22 cellular contexts compared by ENCODE assay signal in the genomic region with DNA sequence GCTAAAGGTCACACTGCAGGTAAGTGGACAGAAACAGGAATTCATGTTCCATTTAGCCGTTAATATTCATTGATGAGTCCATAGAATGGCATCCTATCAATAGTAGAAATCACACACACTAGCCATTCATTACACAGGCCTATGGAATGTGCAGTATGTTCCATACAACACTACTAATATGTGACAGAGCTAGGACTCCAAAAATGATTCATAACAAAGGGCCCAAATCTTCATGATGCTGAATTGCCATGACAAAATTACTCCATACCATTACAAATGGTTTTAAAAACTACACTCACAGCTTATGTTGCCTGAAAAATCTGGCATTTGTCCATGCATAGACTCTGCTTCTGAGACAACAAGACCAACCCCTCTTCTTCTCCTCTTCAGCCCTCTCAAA.
DNase-seq lines count a peak whose midpoint lies in the region; ATAC-seq and TF ChIP-seq lines count a peak whose summit lies in the region.
"Had no signal": no experiment of that assay in that cellular context is flagged by ENCODE, and none has a peak within 500 bp of the region (broad histone marks: within the 10 kb centered on the region; RNA-seq: fewer than 3 reads in every experiment).

No MANE protein-coding gene starts in this region.

- H3K27ac Mint-ChIP-seq in stimulated activated naive CD8-positive, alpha-beta T cell treated with anti-CD3 and anti-CD28 coated beads, Interleukin-15, amount 100 ng/mL, for 72 hours, result no peak overlapping the region
- H3K27ac Mint-ChIP-seq: activated T-helper 2 cell treated with anti-CD3 and anti-CD28 coated beads, Interferon-gamma antibody, Interleukin-2, Interleukin-4, amounts not matched to agents 10 μg/mL and 5 μg/mL and 100 μg/mL, durations not matched to agents 14 hours and 24 hours and 36 hours; B cell; immature natural killer cell had no signal

- H3K36me3 ChIP-seq in RWPE2 (ENCODE audit: low read depth) (no peaks in the 10 kb centered on the region), gastroesophageal sphincter (no peaks in the 10 kb centered on the region)
- H3K36me3 ChIP-seq: Peyer's patch, stomach had no signal

- H3K27ac ChIP-seq in RWPE2 (ENCODE audit: poor library complexity, severe bottlenecking), result no peak overlapping the region
- H3K27ac ChIP-seq in gastroesophageal sphincter, result no peak overlapping the region
- H3K27ac ChIP-seq: Peyer's patch, stomach had no signal

- TF ChIP-seq CTCF in RWPE2 (IDR thresholded peaks at IDR 0.05; ENCODE audit: poor library complexity, severe bottlenecking) (no peak), retinal pigment epithelial cell (conservative IDR thresholded peaks at IDR 0.05; ENCODE audit: low read depth, low read length) (no peak), GM20000 (IDR thresholded peaks at IDR 0.05; ENCODE audit: extremely low read depth, missing control alignments) (no peak), gastroesophageal sphincter (IDR thresholded peaks at IDR 0.05) (no peak)

- ATAC-seq in RWPE2 (ENCODE audit: low read depth) (peak; percentile 80), gastroesophageal sphincter (no peak)
- ATAC-seq in stimulated activated naive CD8-positive, alpha-beta T cell treated with anti-CD3 and anti-CD28 coated beads, Interleukin-15, amount 100 ng/mL, for 72 hours, result no peak
- ATAC-seq: sciatic nerve had no signal

- WGBS in gastroesophageal sphincter (ENCODE audit: low coverage in 1 of 2), 2 donors, result 58 to 88% methylated on average over 1 of the region's 1 CpG

- peaks cover 7 to 14% of the 10 kb centered on the region in 2 donors for H3K9me3 Mint-ChIP-seq in stimulated activated naive CD8-positive, alpha-beta T cell treated with anti-CD3 and anti-CD28 coated beads, Interleukin-15, amount 100 ng/mL, for 72 hours

- no peak for TF ChIP-seq POLR2A in gastroesophageal sphincter (IDR thresholded peaks at IDR 0.05)

- no peak overlapping the region for H3K4me3 ChIP-seq in RWPE2 (ENCODE audit: severe bottlenecking)
- no peak overlapping the region for H3K4me3 ChIP-seq in retinal pigment epithelial cell (ENCODE audit: low read length)
- H3K4me3 ChIP-seq in gastroesophageal sphincter, result no peak overlapping the region
- H3K4me3 ChIP-seq: lung, Peyer's patch, stomach had no signal

- no peak overlapping the region for H3K4me3 Mint-ChIP-seq in stimulated activated naive CD8-positive, alpha-beta T cell treated with anti-CD3 and anti-CD28 coated beads, Interleukin-15, amount 100 ng/mL, for 72 hours
- H3K4me3 Mint-ChIP-seq: B cell, immature natural killer cell had no signal

- no peaks in the 10 kb centered on the region for H3K4me1 Mint-ChIP-seq in stimulated activated naive CD8-positive, alpha-beta T cell treated with anti-CD3 and anti-CD28 coated beads, Interleukin-15, amount 100 ng/mL, for 72 hours
- H3K4me1 Mint-ChIP-seq: B cell, immature natural killer cell had no signal

- no peaks in the 10 kb centered on the region for H3K4me1 ChIP-seq in RWPE2 (ENCODE audit: insufficient read depth, poor library complexity, severe bottlenecking)
- H3K4me1 ChIP-seq in gastroesophageal sphincter, result peaks cover 0 to under 1% (median 0%) of the 10 kb centered on the region in 3 donors
- H3K4me1 ChIP-seq: Peyer's patch, stomach had no signal

- H3K27me3 ChIP-seq in RWPE2 (ENCODE audit: insufficient read depth, poor library complexity, severe bottlenecking) (no peaks in the 10 kb centered on the region), gastroesophageal sphincter (no peaks in the 10 kb centered on the region)
- H3K27me3 ChIP-seq: Peyer's patch, stomach had no signal

- no peak for TF ChIP-seq EP300 in gastroesophageal sphincter (IDR thresholded peaks at IDR 0.05)

- H3K27me3 Mint-ChIP-seq in stimulated activated naive CD8-positive, alpha-beta T cell treated with anti-CD3 and anti-CD28 coated beads, Interleukin-15, amount 100 ng/mL, for 72 hours, result no peaks in the 10 kb centered on the region
- H3K27me3 Mint-ChIP-seq: B cell had no signal

- H3K9me3 ChIP-seq in RWPE2 (ENCODE audit: severe bottlenecking) (no peaks in the 10 kb centered on the region), gastroesophageal sphincter (peaks cover 0 to 8% (median 0%) of the 10 kb centered on the region in 3 donors)
- H3K9me3 ChIP-seq: Peyer's patch had no signal

- DNase-seq in ELR (ENCODE audit: low read depth), result peak; percentile 96
- DNase-seq in RWPE2 (ENCODE audit: low spot score), result no peak
- DNase-seq in fibroblast of peridontal ligament (ENCODE audit: extremely low read depth), result peak; percentile 3
- peak; percentile 19 for DNase-seq in retinal pigment epithelial cell (ENCODE audit: low read depth)
- no peak for DNase-seq in GM20000 (ENCODE audit: low spot score)
- no peak for DNase-seq in stimulated activated naive CD8-positive, alpha-beta T cell treated with anti-CD3 and anti-CD28 coated beads, Interleukin-15, amount 100 ng/mL, for 72 hours
- no peak for DNase-seq in HuH-7.5 (ENCODE audit: low spot score)
- DNase-seq: activated CD4-positive, alpha-beta T cell treated with anti-CD3 and anti-CD28 coated beads for 1 hour; Calu3; GDM1; head of caudate nucleus; immature natural killer cell; NCI-H1436 treated with DMSO at 0.1 percent for 48 hours; NCI-H82; Peyer's patch; stimulated activated CD4-positive, alpha-beta T cell treated with anti-CD3 and anti-CD28 coated beads, Interleukin-2, amount 100 ng/mL, for 24 hours; stomach had no signal

Comparison
In these comparisons a context has a peak if more than half of its experiments do, and no peak if none do; other contexts are left out.
1. DNase-seq: peak in ELR (single experiment), fibroblast of peridontal ligament (single experiment) and retinal pigment epithelial cell (single experiment); none in RWPE2 (single experiment), GM20000 (single experiment), stimulated activated naive CD8-positive, alpha-beta T cell treated with anti-CD3 and anti-CD28 coated beads, Interleukin-15, amount 100 ng/mL, for 72 hours (0 of 2) and HuH-7.5 (single experiment).